ENCODE assay signal across 13 cellular contexts in the genomic region with DNA sequence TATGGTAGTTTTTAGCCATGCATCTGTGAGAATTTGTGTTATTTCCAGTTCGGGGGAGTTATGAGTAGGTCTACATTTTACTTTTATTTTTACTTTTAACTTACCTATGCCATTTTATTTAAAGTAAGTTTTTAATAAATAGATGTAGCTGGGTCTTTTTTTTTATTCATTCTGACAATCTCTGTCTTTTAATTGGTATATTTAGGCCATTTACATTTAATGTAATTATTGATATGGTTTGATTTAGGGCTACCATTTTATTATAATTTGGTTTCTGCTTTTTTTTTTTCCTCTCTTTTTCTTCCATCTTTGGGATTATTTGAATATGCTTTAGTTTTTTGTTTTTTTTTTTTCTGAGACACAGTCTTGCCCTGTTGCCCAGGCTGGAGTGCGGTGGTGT. TPM values are rescaled to one million over a fixed set of nuclear protein-coding genes. Genes with fewer than 3 reads are reported as not detected.
A peak's percentile ranks its signal among the peaks of the same experiment; 100 is the strongest.
DNase-seq lines count a peak whose midpoint lies in the region; ATAC-seq and TF ChIP-seq lines count a peak whose summit lies in the region.
"Had no signal": no experiment of that assay in that cellular context is flagged by ENCODE, and none has a peak within 500 bp of the region (broad histone marks: within the 10 kb centered on the region; RNA-seq: fewer than 3 reads in every experiment).

No MANE protein-coding gene starts in this region.

- H3K36me3 ChIP-seq in ACC112 (ENCODE audit: insufficient read depth, low read length) (peaks cover 15% of the 10 kb centered on the region), GM23338 (ENCODE audit: insufficient read depth) (no peaks in the 10 kb centered on the region), lower lobe of right lung (no peaks in the 10 kb centered on the region), Peyer's patch (no peaks in the 10 kb centered on the region)
- H3K36me3 ChIP-seq: neutrophil had no signal

- H4K20me1 ChIP-seq in GM23338 (replicated peaks; ENCODE audit: insufficient read depth), result peaks cover 13% of the 10 kb centered on the region; the same call in 1 of the 2 replicates

- in situ Hi-C loops in astrocyte of the cerebellum (cut with HindIII; ENCODE audit: low sequenced_read_pairs), result no loop called here

- H3K4me3 Mint-ChIP-seq in GM23338, result peak overlapping the region; percentile 94; the same call in 2 of the 3 replicates

- peaks cover 11% of the 10 kb centered on the region; the same call in 2 of the 3 replicates for H3K4me1 Mint-ChIP-seq in GM23338

- H3K27ac ChIP-seq in ACC112 (ENCODE audit: low read depth, low read length) (no peak overlapping the region), GM23338 (ENCODE audit: low read depth) (no peak overlapping the region), lower lobe of right lung (no peak overlapping the region), Peyer's patch (peak overlapping the region in 1 of 4 donors; percentile 93)
- H3K27ac ChIP-seq: neutrophil had no signal

- H3K9me3 ChIP-seq in lower lobe of right lung, result peaks cover 11% of the 10 kb centered on the region
- H3K9me3 ChIP-seq in Peyer's patch, result no peaks in the 10 kb centered on the region
- H3K9me3 ChIP-seq: neutrophil had no signal

- H3K27me3 ChIP-seq in ACC112 (ENCODE audit: insufficient read depth, low read length) (no peaks in the 10 kb centered on the region), GM23338 (ENCODE audit: insufficient read depth) (no peaks in the 10 kb centered on the region), lower lobe of right lung (ENCODE audit: low read depth) (no peaks in the 10 kb centered on the region), Peyer's patch (no peaks in the 10 kb centered on the region)
- H3K27me3 ChIP-seq: neutrophil had no signal

- intact Hi-C loops in lower lobe of right lung (cut with DNase I), result no loop called here

- H3K4me3 ChIP-seq in ACC112 (ENCODE audit: low read depth, low read length) (peak overlapping the region; percentile 85), GM23338 (peak overlapping the region; percentile 98), astrocyte of the cerebellum (ENCODE audit: low read depth, low read length) (peak overlapping the region; percentile 70), lower lobe of right lung (peak overlapping the region; percentile 92), Peyer's patch (peak overlapping the region in 2 of 4 donors; percentile 6 to 95)

- peaks cover 65% of the 10 kb centered on the region for H3K79me2 ChIP-seq in ACC112 (ENCODE audit: control insufficient read depth, insufficient read depth, low read length, unreplicated experiment)
- H3K79me2 ChIP-seq in GM23338 (replicated peaks; ENCODE audit: insufficient read depth), result peaks cover 64% of the 10 kb centered on the region

- H3K27me3 Mint-ChIP-seq in GM23338 (ENCODE audit: insufficient read depth, low read depth, poor library complexity), result peaks cover 17% of the 10 kb centered on the region

- H2AFZ ChIP-seq in ACC112 (ENCODE audit: low read length, unreplicated experiment) (no peak overlapping the region), GM23338 (no peak overlapping the region)

- no peak for TF ChIP-seq CTCF in GM23338 (conservative IDR thresholded peaks at IDR 0.05; ENCODE audit: low read depth in 2 of 2)
- no peak for TF ChIP-seq CTCF in astrocyte of the cerebellum (IDR thresholded peaks at IDR 0.05; ENCODE audit: low read depth, low read length, missing control alignments)
- no peak for TF ChIP-seq CTCF in lower lobe of right lung (IDR thresholded peaks at IDR 0.05)
- TF ChIP-seq CTCF in Peyer's patch (IDR thresholded peaks at IDR 0.05), result no peak

- H3K4me1 ChIP-seq in ACC112 (ENCODE audit: control insufficient read depth, insufficient read depth, low read length, unreplicated experiment) (peaks cover 5% of the 10 kb centered on the region), GM23338 (ENCODE audit: insufficient read depth) (peaks cover 8% of the 10 kb centered on the region; the same call in 1 of the 2 replicates), lower lobe of right lung (peaks cover 33% of the 10 kb centered on the region), Peyer's patch (peaks cover 0 to 4% (median 0%) of the 10 kb centered on the region in 4 donors)

- peaks cover 16% of the 10 kb centered on the region for H3K9me3 Mint-ChIP-seq in GM23338

- peak overlapping the region; percentile 98; the same call in 1 of the 2 replicates for H3K4me2 ChIP-seq in GM23338

- ATAC-seq in GM23338 (no peak), lower lobe of right lung (no peak), GM18867 (IDR thresholded peaks at IDR 0.05; ENCODE audit: unreplicated experiment) (no peak), GM18517 (IDR thresholded peaks at IDR 0.05; ENCODE audit: unreplicated experiment) (no peak), GM21390 (IDR thresholded peaks at IDR 0.05; ENCODE audit: unreplicated experiment) (no peak)

- no peak overlapping the region for H3K27ac Mint-ChIP-seq in GM23338
- H3K27ac Mint-ChIP-seq: activated CD4-positive, alpha-beta T cell treated with anti-CD3 and anti-CD28 coated beads, Interleukin-2, amount 10 ng/mL, durations not matched to agents 24 days and 14 days had no signal

- DNase-seq in GM23338 (ENCODE audit: low spot score) (no peak), astrocyte of the cerebellum (ENCODE audit: low read depth) (no peak), lower lobe of right lung (no peak), Peyer's patch (no peak)
- DNase-seq: activated CD4-positive, alpha-beta T cell treated with anti-CD3 and anti-CD28 coated beads, Interleukin-2, amount 10 ng/mL, durations not matched to agents 24 days and 14 days; GF-D8; NCI-H446; SIG-M5 had no signal

- peaks cover 31% of the 10 kb centered on the region for H3K36me3 Mint-ChIP-seq in GM23338 (ENCODE audit: low read depth)

- no peaks in the 10 kb centered on the region for H3K9me2 ChIP-seq in GM23338 (ENCODE audit: insufficient read depth)

- no peak for TF ChIP-seq POLR2A in Peyer's patch (IDR thresholded peaks at IDR 0.05)

- H3F3A ChIP-seq in GM23338 (replicated peaks; ENCODE audit: low read depth), result peaks cover 7% of the 10 kb centered on the region; the same call in 1 of the 2 replicates

TF ChIP-seq in GM23338, 12 proteins besides CTCF, POLR2A, EP300 and RAD21 (continues in another document):
- no peak for TF ChIP-seq EZH2 (IDR thresholded peaks at IDR 0.05; ENCODE audit: low read depth, unreplicated experiment)
- TF ChIP-seq POLR2AphosphoS5 (IDR thresholded peaks at IDR 0.05; ENCODE audit: low read depth), result no peak
- no peak for TF ChIP-seq JUNB (IDR thresholded peaks at IDR 0.05; ENCODE audit: unreplicated experiment)
- no peak for TF ChIP-seq EZH2phosphoT487 (IDR thresholded peaks at IDR 0.05; ENCODE audit: unreplicated experiment)
- TF ChIP-seq, protein P1, sequence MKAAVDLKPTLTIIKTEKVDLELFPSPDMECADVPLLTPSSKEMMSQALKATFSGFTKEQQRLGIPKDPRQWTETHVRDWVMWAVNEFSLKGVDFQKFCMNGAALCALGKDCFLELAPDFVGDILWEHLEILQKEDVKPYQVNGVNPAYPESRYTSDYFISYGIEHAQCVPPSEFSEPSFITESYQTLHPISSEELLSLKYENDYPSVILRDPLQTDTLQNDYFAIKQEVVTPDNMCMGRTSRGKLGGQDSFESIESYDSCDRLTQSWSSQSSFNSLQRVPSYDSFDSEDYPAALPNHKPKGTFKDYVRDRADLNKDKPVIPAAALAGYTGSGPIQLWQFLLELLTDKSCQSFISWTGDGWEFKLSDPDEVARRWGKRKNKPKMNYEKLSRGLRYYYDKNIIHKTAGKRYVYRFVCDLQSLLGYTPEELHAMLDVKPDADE (IDR thresholded peaks at IDR 0.05), result no peak
- TF ChIP-seq, protein P2, sequence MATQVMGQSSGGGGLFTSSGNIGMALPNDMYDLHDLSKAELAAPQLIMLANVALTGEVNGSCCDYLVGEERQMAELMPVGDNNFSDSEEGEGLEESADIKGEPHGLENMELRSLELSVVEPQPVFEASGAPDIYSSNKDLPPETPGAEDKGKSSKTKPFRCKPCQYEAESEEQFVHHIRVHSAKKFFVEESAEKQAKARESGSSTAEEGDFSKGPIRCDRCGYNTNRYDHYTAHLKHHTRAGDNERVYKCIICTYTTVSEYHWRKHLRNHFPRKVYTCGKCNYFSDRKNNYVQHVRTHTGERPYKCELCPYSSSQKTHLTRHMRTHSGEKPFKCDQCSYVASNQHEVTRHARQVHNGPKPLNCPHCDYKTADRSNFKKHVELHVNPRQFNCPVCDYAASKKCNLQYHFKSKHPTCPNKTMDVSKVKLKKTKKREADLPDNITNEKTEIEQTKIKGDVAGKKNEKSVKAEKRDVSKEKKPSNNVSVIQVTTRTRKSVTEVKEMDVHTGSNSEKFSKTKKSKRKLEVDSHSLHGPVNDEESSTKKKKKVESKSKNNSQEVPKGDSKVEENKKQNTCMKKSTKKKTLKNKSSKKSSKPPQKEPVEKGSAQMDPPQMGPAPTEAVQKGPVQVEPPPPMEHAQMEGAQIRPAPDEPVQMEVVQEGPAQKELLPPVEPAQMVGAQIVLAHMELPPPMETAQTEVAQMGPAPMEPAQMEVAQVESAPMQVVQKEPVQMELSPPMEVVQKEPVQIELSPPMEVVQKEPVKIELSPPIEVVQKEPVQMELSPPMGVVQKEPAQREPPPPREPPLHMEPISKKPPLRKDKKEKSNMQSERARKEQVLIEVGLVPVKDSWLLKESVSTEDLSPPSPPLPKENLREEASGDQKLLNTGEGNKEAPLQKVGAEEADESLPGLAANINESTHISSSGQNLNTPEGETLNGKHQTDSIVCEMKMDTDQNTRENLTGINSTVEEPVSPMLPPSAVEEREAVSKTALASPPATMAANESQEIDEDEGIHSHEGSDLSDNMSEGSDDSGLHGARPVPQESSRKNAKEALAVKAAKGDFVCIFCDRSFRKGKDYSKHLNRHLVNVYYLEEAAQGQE (IDR thresholded peaks at IDR 0.05; ENCODE audit: unreplicated experiment), result no peak
- no peak for TF ChIP-seq STAT1 (IDR thresholded peaks at IDR 0.05; ENCODE audit: unreplicated experiment)
- TF ChIP-seq ZNF114 (CRISPR knock-in tag; IDR thresholded peaks at IDR 0.05), result no peak
- no peak for TF ChIP-seq ZNF331 (CRISPR knock-in tag; IDR thresholded peaks at IDR 0.05; ENCODE audit: low read depth)

RNA-seq across cellular contexts. Expression of a gene that starts 1.9 kb away (rescaled TPM):
- 29.0 and 30.3 TPM in 2 replicates for total RNA-seq in GM23338 (2014; rRNA removed; shearing (Covaris generic))
- polyA plus RNA-seq in GM23338 (2016; fragmentation: Nextera tagmentation; extraction: Ambion mirVana), result 28.2 and 33.3 TPM in 2 replicates
- total RNA-seq in lower lobe of right lung (50.1 TPM), Peyer's patch (10 to 100 TPM; 16.8 to 62.7 (median 26.1) TPM)
